Comparison of ENCODE assay signal across 1 cellular context in the genomic region with DNA sequence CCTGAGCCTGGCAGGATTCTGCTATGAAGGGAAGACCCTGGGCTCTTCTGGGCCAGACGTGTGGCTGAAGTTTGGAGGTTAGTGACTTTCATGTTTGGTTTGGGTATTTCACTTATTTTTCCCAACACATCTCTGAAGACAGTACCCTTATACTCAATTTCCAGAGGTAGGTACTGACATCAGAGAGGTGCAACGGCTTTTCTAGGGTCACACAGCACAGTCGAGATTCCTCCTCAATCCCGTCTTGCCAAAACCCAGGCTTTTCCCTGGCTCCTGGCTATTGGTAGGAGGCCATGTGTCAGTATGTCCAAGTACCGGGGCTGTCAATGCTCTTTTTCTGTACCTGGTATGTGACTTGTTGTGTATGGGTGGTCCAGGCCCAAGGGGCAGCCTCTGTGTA.
TF ChIP-seq lines count a peak whose summit lies in the region.

No MANE protein-coding gene starts in this region.

TF ChIP-seq in endothelial cell of umbilical vein, 7 proteins besides CTCF, POLR2A, EP300 and RAD21:
- no peak for TF ChIP-seq EZH2 (IDR thresholded peaks at IDR 0.05; ENCODE audit: borderline replicate concordance, low read depth, low read length, severe bottlenecking)
- no peak for TF ChIP-seq FOS (IDR thresholded peaks at IDR 0.05; ENCODE audit: borderline replicate concordance, insufficient read depth, low read length)
- no peak for TF ChIP-seq GATA2 (IDR thresholded peaks at IDR 0.05; ENCODE audit: insufficient read depth, insufficient read length, low read depth, low read length)
- TF ChIP-seq, protein P1, sequence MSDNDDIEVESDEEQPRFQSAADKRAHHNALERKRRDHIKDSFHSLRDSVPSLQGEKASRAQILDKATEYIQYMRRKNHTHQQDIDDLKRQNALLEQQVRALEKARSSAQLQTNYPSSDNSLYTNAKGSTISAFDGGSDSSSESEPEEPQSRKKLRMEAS (IDR thresholded peaks at IDR 0.05; ENCODE audit: insufficient read depth, insufficient read length): no peak
- TF ChIP-seq POLR2AphosphoS5 (IDR thresholded peaks at IDR 0.05; ENCODE audit: insufficient read depth, low read depth, low read length): no peak
- TF ChIP-seq JUN (IDR thresholded peaks at IDR 0.05; ENCODE audit: borderline replicate concordance, insufficient read depth, insufficient read length, low read depth): no peak
- TF ChIP-seq MYC (IDR thresholded peaks at IDR 0.05; ENCODE audit: low read depth, low read length): no peak
